In the genomic region with DNA sequence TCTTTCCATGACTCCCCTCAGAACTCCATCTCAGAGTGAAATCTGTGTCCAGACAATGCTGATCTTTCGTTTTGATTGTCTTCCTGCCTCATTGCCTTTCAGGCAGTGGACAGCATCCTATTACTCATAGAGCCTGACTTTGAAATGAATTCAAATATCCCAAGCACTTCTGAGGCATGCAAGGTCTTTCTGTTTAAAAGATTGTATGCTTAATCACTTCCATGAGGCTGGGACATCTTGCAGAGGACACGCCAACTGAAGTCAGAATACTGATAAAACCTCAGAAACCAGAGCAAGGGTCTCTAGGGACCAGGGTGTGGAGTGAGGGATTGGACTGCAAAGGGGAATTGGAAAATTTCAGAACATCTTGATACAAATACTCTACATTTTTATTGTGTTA, we compare ENCODE assay signal across 12 cellular contexts.
DNase-seq lines count a peak whose midpoint lies in the region; ATAC-seq, FAIRE-seq and TF ChIP-seq lines count a peak whose summit lies in the region.
"Had no signal": no experiment of that assay in that cellular context is flagged by ENCODE, and none has a peak within 500 bp of the region (broad histone marks: within the 10 kb centered on the region; RNA-seq: fewer than 3 reads in every experiment).

No MANE protein-coding gene starts in this region.

- no peaks in the 10 kb centered on the region for H3K36me3 ChIP-seq in BLaER1 treated with 17β-estradiol and CSF1 and Interleukin-3, amounts not matched to agents 10 nM and 100 nM
- H3K36me3 ChIP-seq in PC-3 (ENCODE audit: low read depth, low read length) (no peaks in the 10 kb centered on the region), endothelial cell of umbilical vein (ENCODE audit: control insufficient read depth in 2 of 2, extremely low read depth in 1 of 2, insufficient read depth in 2 of 2, low read length in 2 of 2) (no peaks in the 10 kb centered on the region)
- H3K36me3 ChIP-seq: ascending aorta, neutrophil had no signal

- H3K9me2 ChIP-seq in PC-3 (replicated peaks; ENCODE audit: low read length), result no peaks in the 10 kb centered on the region

- H3K4me1 ChIP-seq in BLaER1 treated with 17β-estradiol and CSF1 and Interleukin-3, amounts not matched to agents 10 nM and 100 nM, result peaks cover 0 to 19% (median 15%) of the 10 kb centered on the region in 10 experiments; a peak in 16 of 20 replicates
- peaks cover 22% of the 10 kb centered on the region for H3K4me1 ChIP-seq in PC-3 (ENCODE audit: insufficient read depth, low read length)
- no peaks in the 10 kb centered on the region for H3K4me1 ChIP-seq in endothelial cell of umbilical vein (ENCODE audit: control insufficient read depth, extremely low read depth, insufficient read depth, low read length)
- H3K4me1 ChIP-seq: ascending aorta had no signal

- peak; percentile 68 for DNase-seq in PC-3
- DNase-seq in endothelial cell of umbilical vein (ENCODE audit: low read depth, low spot score), result no peak
- peak; percentile 51 for DNase-seq in myocyte (ENCODE audit: low read depth)
- DNase-seq in stimulated activated naive CD8-positive, alpha-beta T cell treated with anti-CD3 and anti-CD28 coated beads, Interleukin-15, Interleukin-2, amounts not matched to agents 100 U/mL and 50 U/mL, for 24 hours, result no peak
- DNase-seq in DMS79 (lab: John Stamatoyannopoulos, UW), result no peak
- DNase-seq: activated T-cell treated with anti-CD3 and anti-CD28 coated beads, Interleukin-2, amount 50 U/mL, for 24 hours; Calu3 had no signal

- H4K20me1 ChIP-seq in BLaER1 treated with 17β-estradiol and CSF1 and Interleukin-3, amounts not matched to agents 10 nM and 100 nM, result no peaks in the 10 kb centered on the region
- H4K20me1 ChIP-seq in PC-3 (ENCODE audit: low read length) (no peaks in the 10 kb centered on the region), endothelial cell of umbilical vein (replicated peaks; ENCODE audit: control insufficient read depth, extremely low read depth, insufficient read depth, low read length) (no peaks in the 10 kb centered on the region)

- FAIRE-seq in endothelial cell of umbilical vein (lab: Jason Lieb, UNC), result no peak

- dilution Hi-C loops in endothelial cell of umbilical vein (cut with MboI; ENCODE audit: extremely low pct_ligation_motif_present, low sequenced_read_pairs), result no loop called here

- H3F3A ChIP-seq in PC-3 (ENCODE audit: low read length, unreplicated experiment), result no peaks in the 10 kb centered on the region

- H3K27me3 ChIP-seq in BLaER1 treated with 17β-estradiol and CSF1 and Interleukin-3, amounts not matched to agents 10 nM and 100 nM, result no peaks in the 10 kb centered on the region
- H3K27me3 ChIP-seq in PC-3 (ENCODE audit: low read length) (no peaks in the 10 kb centered on the region), endothelial cell of umbilical vein (ENCODE audit: control insufficient read depth in 2 of 2, insufficient read depth in 2 of 2, low read length in 2 of 2) (no peaks in the 10 kb centered on the region)
- H3K27me3 ChIP-seq: ascending aorta, neutrophil had no signal

- CTCF ChIA-PET in PC-3 (lab: Charles Lee), result no interaction called here
- CTCF ChIA-PET in endothelial cell of umbilical vein (lab: Charles Lee), result no interaction called here

- TF ChIP-seq CTCF in PC-3 (conservative IDR thresholded peaks at IDR 0.05; ENCODE audit: low read depth, low read length), result no peak
- no peak for TF ChIP-seq CTCF in endothelial cell of umbilical vein (IDR thresholded peaks at IDR 0.05; ENCODE audit: extremely low read depth in 1 of 2, insufficient read depth in 1 of 2, low read depth in 1 of 2, low read length in 2 of 2)

- H2AFZ ChIP-seq in PC-3 (ENCODE audit: low read length) (peak overlapping the region; percentile 9; the same call in 1 of the 2 replicates), endothelial cell of umbilical vein (ENCODE audit: low read depth, low read length) (no peak overlapping the region)

- H3K9ac ChIP-seq in BLaER1 treated with 17β-estradiol and CSF1 and Interleukin-3, amounts not matched to agents 10 nM and 100 nM, result no peak overlapping the region
- H3K9ac ChIP-seq in PC-3 (ENCODE audit: low read length), result no peak overlapping the region
- no peak overlapping the region for H3K9ac ChIP-seq in endothelial cell of umbilical vein (replicated peaks; ENCODE audit: extremely low read depth, insufficient read depth, low read length)

- BruUV-seq in PC-3 (replicated peaks; lab: Mats Ljungman, UMichigan) (no TSS peak), endothelial cell of umbilical vein (replicated peaks; lab: Mats Ljungman, UMichigan) (no TSS peak)

- H3K4me2 ChIP-seq in BLaER1 treated with 17β-estradiol and CSF1 and Interleukin-3, amounts not matched to agents 10 nM and 100 nM, result peak overlapping the region; percentile 18 to 72 (median 60); a peak in 19 of 22 replicates
- H3K4me2 ChIP-seq in PC-3 (ENCODE audit: low read length) (peak overlapping the region; percentile 23; the same call in 1 of the 2 replicates), endothelial cell of umbilical vein (ENCODE audit: insufficient read depth, low read length) (no peak overlapping the region)

- H3K4me3 ChIP-seq in BLaER1 treated with 17β-estradiol and CSF1 and Interleukin-3, amounts not matched to agents 10 nM and 100 nM, result no peak overlapping the region
- no peak overlapping the region for H3K4me3 ChIP-seq in PC-3 (ENCODE audit: low read length)
- no peak overlapping the region for H3K4me3 ChIP-seq in endothelial cell of umbilical vein (replicated peaks in 1 of 3; ENCODE audit: insufficient read depth in 1 of 3, low read depth in 1 of 3, low read length in 3 of 3)
- H3K4me3 ChIP-seq: ascending aorta had no signal

- 0 out of 22 replicates have a peak overlapping the region, but pooled peaks of 1 of the 11 experiments have one; percentile 5 for H3K27ac ChIP-seq in BLaER1 treated with 17β-estradiol and CSF1 and Interleukin-3, amounts not matched to agents 10 nM and 100 nM
- H3K27ac ChIP-seq in PC-3 (ENCODE audit: low read length) (0 out of 2 replicates have a peak overlapping the region, but pooled peaks have one; percentile 1), endothelial cell of umbilical vein (ENCODE audit: insufficient read depth, low read depth, low read length) (no peak overlapping the region)
- H3K27ac ChIP-seq: ascending aorta, neutrophil had no signal

- peaks cover 9 to 16% (median 11%) of the 10 kb centered on the region in 11 experiments for H3K9me3 ChIP-seq in BLaER1 treated with 17β-estradiol and CSF1 and Interleukin-3, amounts not matched to agents 10 nM and 100 nM (replicated peaks in 1 of 11)
- H3K9me3 ChIP-seq in PC-3 (ENCODE audit: low read length) (no peaks in the 10 kb centered on the region), endothelial cell of umbilical vein (replicated peaks; ENCODE audit: control insufficient read depth, insufficient read depth, low read length) (peaks cover 4% of the 10 kb centered on the region)
- H3K9me3 ChIP-seq: ascending aorta, neutrophil had no signal

- no peaks in the 10 kb centered on the region for H3K79me2 ChIP-seq in PC-3 (ENCODE audit: low read length)
- H3K79me2 ChIP-seq in endothelial cell of umbilical vein (ENCODE audit: control insufficient read depth, insufficient read depth, low read length), result no peaks in the 10 kb centered on the region

- H3K9me1 ChIP-seq in endothelial cell of umbilical vein (replicated peaks; ENCODE audit: control insufficient read depth, extremely low read depth, insufficient read depth, low read length), result no peaks in the 10 kb centered on the region

- no peak for TF ChIP-seq POLR2A in endothelial cell of umbilical vein (IDR thresholded peaks at IDR 0.05; ENCODE audit: low read depth, low read length)

- POLR2A ChIA-PET in PC-3 (lab: Charles Lee; ENCODE audit: unreplicated experiment), result no interaction called here
- POLR2A ChIA-PET in endothelial cell of umbilical vein (lab: Charles Lee), result no interaction called here

- ATAC-seq in PC-3 (peak; percentile 66), GM18858 (IDR thresholded peaks at IDR 0.05; ENCODE audit: unreplicated experiment) (no peak), HG03442 (IDR thresholded peaks at IDR 0.05; ENCODE audit: unreplicated experiment) (no peak)
- ATAC-seq in stimulated activated naive CD8-positive, alpha-beta T cell treated with anti-CD3 and anti-CD28 coated beads, Interleukin-15, Interleukin-2, amounts not matched to agents 100 U/mL and 50 U/mL, for 24 hours, result no peak

- intact Hi-C loops in PC-3 (cut with micrococcal nuclease) (no loop called here), endothelial cell of umbilical vein (cut with micrococcal nuclease) (no loop called here)

TF ChIP-seq in endothelial cell of umbilical vein, 7 proteins besides CTCF, POLR2A, EP300 and RAD21:
- peak; percentile 37 for TF ChIP-seq GATA2 (IDR thresholded peaks at IDR 0.05; ENCODE audit: insufficient read depth, insufficient read length, low read depth, low read length)
- TF ChIP-seq POLR2AphosphoS5 (IDR thresholded peaks at IDR 0.05; ENCODE audit: insufficient read depth, low read depth, low read length), result no peak

Comparison
In these comparisons a context has a peak if more than half of its experiments do, and no peak if none do; other contexts are left out.
1. DNase-seq: peak in PC-3 (single experiment) and myocyte (single experiment); none in endothelial cell of umbilical vein (single experiment), stimulated activated naive CD8-positive, alpha-beta T cell treated with anti-CD3 and anti-CD28 coated beads, Interleukin-15, Interleukin-2, amounts not matched to agents 100 U/mL and 50 U/mL, for 24 hours (single experiment) and DMS79 (single experiment).